Comparison of ENCODE assay signal across 21 cellular contexts in genomic region chr15:83626171-83626802, GRCh38. TPM values are rescaled to one million over a fixed set of nuclear protein-coding genes. Genes with fewer than 3 reads are reported as not detected.
DNase-seq lines count a peak whose midpoint lies in the region; ATAC-seq and TF ChIP-seq lines count a peak whose summit lies in the region.
"Had no signal": no experiment of that assay in that cellular context is flagged by ENCODE, and none has a peak within 500 bp of the region (broad histone marks: within the 10 kb centered on the region; RNA-seq: fewer than 3 reads in every experiment).

No MANE protein-coding gene starts in this region.

- peaks cover 6% of the 10 kb centered on the region for H3K9me3 Mint-ChIP-seq in progenitor cell of endocrine pancreas (ENCODE audit: low read depth)
- H3K9me3 Mint-ChIP-seq: activated T-helper 2 cell treated with anti-CD3 and anti-CD28 coated beads, Interferon-gamma antibody, Interleukin-2, Interleukin-4, amounts not matched to agents 10 μg/mL and 5 μg/mL and 100 μg/mL, durations not matched to agents 14 hours and 24 hours and 36 hours had no signal

- H3K36me3 ChIP-seq in brain microvascular endothelial cell (replicated peaks) = no peaks in the 10 kb centered on the region
- H3K36me3 ChIP-seq: left lung had no signal

- DNase-seq in Daoy (ENCODE audit: low read depth) = peak; percentile 46
- peak; percentile 26 for DNase-seq in LHCN-M2 (ENCODE audit: low read depth)
- peak; percentile 33 for DNase-seq in brain microvascular endothelial cell
- peak; percentile 92 for DNase-seq in kidney tubule cell (ENCODE audit: low spot score)
- no peak for DNase-seq in progenitor cell of endocrine pancreas (ENCODE audit: low spot score, unreplicated experiment)
- no peak for DNase-seq in NCI-H2029 (lab: John Stamatoyannopoulos, UW)
- DNase-seq: anterior cingulate cortex; HFFc6; hippocampal formation; KG1; left lung; NCI-H1105 treated with DMSO at 0.1 percent for 48 hours; NCI-H446; stimulated activated CD4-positive, alpha-beta T cell treated with anti-CD3 and anti-CD28 coated beads, Interleukin-12 subunit alpha, Interleukin-12 subunit beta, amount 100 ng/mL, for 4 hours; T-helper 9 cell had no signal

- ATAC-seq in HG03354 (IDR thresholded peaks at IDR 0.05; ENCODE audit: poor library complexity, severe bottlenecking, unreplicated experiment) (no peak), HG03045 (IDR thresholded peaks at IDR 0.05; ENCODE audit: unreplicated experiment) (no peak)
- ATAC-seq: esophagus mucosa, left lung had no signal

- no peak overlapping the region for H3K27ac ChIP-seq in brain microvascular endothelial cell
- H3K27ac ChIP-seq: left lung, parathyroid adenoma had no signal

- no peak overlapping the region for H3K4me3 Mint-ChIP-seq in progenitor cell of endocrine pancreas (ENCODE audit: low read depth)
- H3K4me3 Mint-ChIP-seq: HFFc6 had no signal

- no peak overlapping the region for H3K27ac Mint-ChIP-seq in progenitor cell of endocrine pancreas
- H3K27ac Mint-ChIP-seq: activated T-helper 2 cell treated with anti-CD3 and anti-CD28 coated beads, Interferon-gamma antibody, Interleukin-2, Interleukin-4, amounts not matched to agents 10 μg/mL and 5 μg/mL and 100 μg/mL, durations not matched to agents 14 hours and 24 hours and 36 hours; HFFc6 had no signal

- no peaks in the 10 kb centered on the region for H3K27me3 Mint-ChIP-seq in progenitor cell of endocrine pancreas

- H3K4me3 ChIP-seq in brain microvascular endothelial cell (ENCODE audit: low read depth, low read length) = no peak overlapping the region
- H3K4me3 ChIP-seq: left lung had no signal

- no peaks in the 10 kb centered on the region for H3K36me3 Mint-ChIP-seq in progenitor cell of endocrine pancreas (ENCODE audit: insufficient read depth)

- in situ Hi-C loops in brain microvascular endothelial cell (cut with HindIII; ENCODE audit: low pct_ligation_motif_present, low sequenced_read_pairs) = no loop called here

- TF ChIP-seq CTCF in brain microvascular endothelial cell (IDR thresholded peaks at IDR 0.05; ENCODE audit: low read depth, low read length, missing control alignments) = no peak
- TF ChIP-seq CTCF in progenitor cell of endocrine pancreas (IDR thresholded peaks at IDR 0.05; ENCODE audit: unreplicated experiment) = no peak

- peaks cover 2% of the 10 kb centered on the region for H3K4me1 Mint-ChIP-seq in progenitor cell of endocrine pancreas (ENCODE audit: low read depth)

- no peaks in the 10 kb centered on the region for H3K27me3 ChIP-seq in brain microvascular endothelial cell (replicated peaks)
- H3K27me3 ChIP-seq: left lung had no signal

RNA-seq across cellular contexts. Expression of gene ADAMTSL3, which starts 27.6 kb away (rescaled TPM):
- total RNA-seq in Daoy (2014; rRNA removed; shearing (Covaris generic)) = 0.12 and 0.34 TPM in 2 replicates
- total RNA-seq in LHCN-M2 (2014; rRNA removed) = under 0.01 and 0.06 TPM in 2 replicates
- polyA plus RNA-seq in LHCN-M2 (2012) = 0.40 TPM
- total RNA-seq in progenitor cell of endocrine pancreas = 0.24 and 0.38 TPM in 2 replicates
- total RNA-seq: HFFc6 had no signal
- polyA plus RNA-seq: BJ had no signal

Comparison
In these comparisons a context has a peak if more than half of its experiments do, and no peak if none do; other contexts are left out.
1. DNase-seq: peak in Daoy (single experiment), LHCN-M2 (single experiment), brain microvascular endothelial cell (single experiment) and kidney tubule cell (single experiment); none in progenitor cell of endocrine pancreas (single experiment) and NCI-H2029 (single experiment).